In genomic region chr5:36239370-36240293, GRCh38 we compare ENCODE assay signal across 1 cellular context.
TF ChIP-seq lines count a peak whose summit lies in the region.

No MANE protein-coding gene starts in this region.

TF ChIP-seq in HepG2, 621 proteins besides CTCF, POLR2A, EP300 and RAD21 (continued from another document and continues in another):
- TF ChIP-seq, protein P1, sequence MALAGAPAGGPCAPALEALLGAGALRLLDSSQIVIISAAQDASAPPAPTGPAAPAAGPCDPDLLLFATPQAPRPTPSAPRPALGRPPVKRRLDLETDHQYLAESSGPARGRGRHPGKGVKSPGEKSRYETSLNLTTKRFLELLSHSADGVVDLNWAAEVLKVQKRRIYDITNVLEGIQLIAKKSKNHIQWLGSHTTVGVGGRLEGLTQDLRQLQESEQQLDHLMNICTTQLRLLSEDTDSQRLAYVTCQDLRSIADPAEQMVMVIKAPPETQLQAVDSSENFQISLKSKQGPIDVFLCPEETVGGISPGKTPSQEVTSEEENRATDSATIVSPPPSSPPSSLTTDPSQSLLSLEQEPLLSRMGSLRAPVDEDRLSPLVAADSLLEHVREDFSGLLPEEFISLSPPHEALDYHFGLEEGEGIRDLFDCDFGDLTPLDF (CRISPR knock-in tag; IDR thresholded peaks at IDR 0.05) = peak; percentile 45; the same call in 1 of the 2 replicates
- TF ChIP-seq TFE3 (CRISPR knock-in tag; IDR thresholded peaks at IDR 0.05) (peak; percentile 97), ZNF703 (CRISPR knock-in tag; IDR thresholded peaks at IDR 0.05; ENCODE audit: borderline replicate concordance) (0 out of 2 replicates have a peak, but pooled peaks have one; percentile 42), MIXL1 (CRISPR knock-in tag; IDR thresholded peaks at IDR 0.05) (peak; percentile 92), NFKBIZ (CRISPR knock-in tag; IDR thresholded peaks at IDR 0.05) (peak; percentile 53; the same call in 1 of the 2 replicates), TFDP1 (CRISPR knock-in tag; IDR thresholded peaks at IDR 0.05; ENCODE audit: borderline replicate concordance) (no peak), ZNF577 (CRISPR knock-in tag; IDR thresholded peaks at IDR 0.05; ENCODE audit: borderline replicate concordance, low read depth) (no peak), MXD4 (CRISPR knock-in tag; IDR thresholded peaks at IDR 0.05) (peak; percentile 54; the same call in 1 of the 2 replicates), TFDP2 (CRISPR knock-in tag; IDR thresholded peaks at IDR 0.05) (0 out of 2 replicates have a peak, but pooled peaks have one; percentile 18), SIX1 (CRISPR knock-in tag; IDR thresholded peaks at IDR 0.05; ENCODE audit: borderline replicate concordance) (peak; percentile 68), FIP1L1 (IDR thresholded peaks at IDR 0.05; ENCODE audit: borderline replicate concordance, insufficient read depth, low read depth, low read length) (no peak), RXRB (CRISPR knock-in tag; IDR thresholded peaks at IDR 0.05; ENCODE audit: borderline replicate concordance) (peak; percentile 82), ASH2L (IDR thresholded peaks at IDR 0.05; ENCODE audit: insufficient read length, low read depth, low read length) (peak; percentile 67), GPBP1L1 (CRISPR knock-in tag; IDR thresholded peaks at IDR 0.05) (no peak), TBX2 (CRISPR knock-in tag; IDR thresholded peaks at IDR 0.05; ENCODE audit: borderline replicate concordance) (peak; percentile 59), MED1 (CRISPR knock-in tag; IDR thresholded peaks at IDR 0.05) (peak; percentile 85), PAX8 (CRISPR knock-in tag; IDR thresholded peaks at IDR 0.05; ENCODE audit: borderline replicate concordance) (no peak), RARA (CRISPR knock-in tag; IDR thresholded peaks at IDR 0.05) (peak; percentile 76), ATF4 (CRISPR knock-in tag; IDR thresholded peaks at IDR 0.05) (0 out of 4 replicates have a peak, but pooled peaks of 1 of the 2 experiments have one; percentile 46), ZNF235 (CRISPR knock-in tag; IDR thresholded peaks at IDR 0.05; ENCODE audit: borderline replicate concordance) (no peak), SYNCRIP (IDR thresholded peaks at IDR 0.05; ENCODE audit: insufficient read depth, low read depth, low read length) (no peak), ZNF614 (CRISPR knock-in tag; IDR thresholded peaks at IDR 0.05; ENCODE audit: borderline replicate concordance) (peak; percentile 58; the same call in 1 of the 2 replicates), DPF2 (CRISPR knock-in tag; IDR thresholded peaks at IDR 0.05; ENCODE audit: borderline replicate concordance, low read depth) (peak; percentile 67; the same call in 1 of the 2 replicates), GATA4 (IDR thresholded peaks at IDR 0.05; ENCODE audit: borderline replicate concordance, low read depth) (peak; percentile 76; the same call in 1 of the 2 replicates), KDM6A (CRISPR knock-in tag; IDR thresholded peaks at IDR 0.05; ENCODE audit: low read depth) (0 out of 2 replicates have a peak, but pooled peaks have one; percentile 31), MED13 (CRISPR knock-in tag; IDR thresholded peaks at IDR 0.05) (no peak), ZEB1 (IDR thresholded peaks at IDR 0.05; ENCODE audit: insufficient replicate concordance, low read depth) (peak; percentile 30), CREB1 (IDR thresholded peaks at IDR 0.05) (no peak), CREB1 (CRISPR knock-in tag; IDR thresholded peaks at IDR 0.05) (peak; percentile 70; the same call in 1 of the 2 replicates), POGZ (CRISPR knock-in tag; IDR thresholded peaks at IDR 0.05) (peak; percentile 61), THAP8 (CRISPR knock-in tag; IDR thresholded peaks at IDR 0.05; ENCODE audit: borderline replicate concordance) (no peak), ZNF629 (CRISPR knock-in tag; conservative IDR thresholded peaks at IDR 0.05) (peak; percentile 37; the same call in 1 of the 2 replicates), HMG20A (CRISPR knock-in tag; IDR thresholded peaks at IDR 0.05; ENCODE audit: borderline replicate concordance) (peak; percentile 87), YEATS4 (CRISPR knock-in tag; IDR thresholded peaks at IDR 0.05; ENCODE audit: borderline replicate concordance) (peak; percentile 43; the same call in 1 of the 2 replicates), HOMEZ (CRISPR knock-in tag; IDR thresholded peaks at IDR 0.05; ENCODE audit: low read depth) (peak; percentile 73; the same call in 1 of the 2 replicates), PAXIP1 (CRISPR knock-in tag; conservative IDR thresholded peaks at IDR 0.05) (peak; percentile 90), ATF5 (CRISPR knock-in tag; IDR thresholded peaks at IDR 0.05; ENCODE audit: low read depth) (no peak), TEF (CRISPR knock-in tag; IDR thresholded peaks at IDR 0.05) (no peak), ELF4 (CRISPR knock-in tag; IDR thresholded peaks at IDR 0.05; ENCODE audit: borderline replicate concordance) (no peak), U2AF2 (IDR thresholded peaks at IDR 0.05; ENCODE audit: low read depth, low read length) (no peak), SMAD9 (CRISPR knock-in tag; IDR thresholded peaks at IDR 0.05) (no peak), KLF11 (CRISPR knock-in tag; IDR thresholded peaks at IDR 0.05) (0 out of 2 replicates have a peak, but pooled peaks have one; percentile 45)
- TF ChIP-seq, protein P2, sequence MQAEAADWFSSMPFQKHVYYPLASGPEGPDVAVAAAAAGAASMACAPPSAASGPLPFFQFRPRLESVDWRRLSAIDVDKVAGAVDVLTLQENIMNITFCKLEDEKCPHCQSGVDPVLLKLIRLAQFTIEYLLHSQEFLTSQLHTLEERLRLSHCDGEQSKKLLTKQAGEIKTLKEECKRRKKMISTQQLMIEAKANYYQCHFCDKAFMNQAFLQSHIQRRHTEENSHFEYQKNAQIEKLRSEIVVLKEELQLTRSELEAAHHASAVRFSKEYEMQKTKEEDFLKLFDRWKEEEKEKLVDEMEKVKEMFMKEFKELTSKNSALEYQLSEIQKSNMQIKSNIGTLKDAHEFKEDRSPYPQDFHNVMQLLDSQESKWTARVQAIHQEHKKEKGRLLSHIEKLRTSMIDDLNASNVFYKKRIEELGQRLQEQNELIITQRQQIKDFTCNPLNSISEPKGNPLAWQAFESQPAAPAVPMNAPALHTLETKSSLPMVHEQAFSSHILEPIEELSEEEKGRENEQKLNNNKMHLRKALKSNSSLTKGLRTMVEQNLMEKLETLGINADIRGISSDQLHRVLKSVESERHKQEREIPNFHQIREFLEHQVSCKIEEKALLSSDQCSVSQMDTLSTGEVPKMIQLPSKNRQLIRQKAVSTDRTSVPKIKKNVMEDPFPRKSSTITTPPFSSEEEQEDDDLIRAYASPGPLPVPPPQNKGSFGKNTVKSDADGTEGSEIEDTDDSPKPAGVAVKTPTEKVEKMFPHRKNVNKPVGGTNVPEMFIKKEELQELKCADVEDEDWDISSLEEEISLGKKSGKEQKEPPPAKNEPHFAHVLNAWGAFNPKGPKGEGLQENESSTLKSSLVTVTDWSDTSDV (CRISPR knock-in tag; IDR thresholded peaks at IDR 0.05) = no peak
